8 cellular contexts compared by ENCODE assay signal in the genomic region with DNA sequence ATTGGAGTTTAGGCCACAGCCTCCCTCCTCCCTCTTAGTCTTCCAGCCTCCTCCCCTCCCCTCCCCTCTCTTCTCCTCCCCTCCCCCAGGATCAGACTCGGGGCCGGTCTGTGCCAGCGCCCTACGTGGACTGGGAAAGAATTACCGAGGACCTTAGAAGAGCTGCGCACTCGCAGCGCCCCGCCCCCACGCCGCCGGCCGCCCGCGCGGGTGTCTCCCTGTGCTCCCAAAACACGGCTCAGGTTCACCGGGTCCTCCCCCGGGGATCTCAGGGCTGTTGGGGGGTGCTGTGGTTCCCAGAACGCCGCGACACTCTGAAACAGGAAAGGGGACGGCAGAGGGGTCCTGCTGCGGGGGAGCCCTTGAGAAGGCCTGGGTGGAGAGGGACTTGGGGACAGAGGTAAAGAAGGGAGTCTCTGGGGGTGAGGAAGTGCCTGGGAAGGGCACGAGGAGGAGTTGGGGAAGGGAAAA.
A peak's percentile ranks its signal among the peaks of the same experiment; 100 is the strongest.
DNase-seq lines count a peak whose midpoint lies in the region; ATAC-seq and TF ChIP-seq lines count a peak whose summit lies in the region.

No MANE protein-coding gene starts in this region.

- peak; percentile 89 for DNase-seq in DMS53 (lab: John Stamatoyannopoulos, UW)
- peak; percentile 88 for DNase-seq in NB4 (ENCODE audit: low read depth)
- DNase-seq in T follicular helper cell (ENCODE audit: low read depth): peak; percentile 31
- DNase-seq in astrocyte of the hippocampus (ENCODE audit: low read depth, low spot score): peak; percentile 81
- peak; percentile 82 to 93 (median 90) for DNase-seq in right cardiac atrium
- DNase-seq in posterior cingulate gyrus: peak; percentile 57 to 96 (median 69)

- no peak for TF ChIP-seq CTCF in NB4 (IDR thresholded peaks at IDR 0.05; ENCODE audit: low read depth, low read length)

- no peak overlapping the region for H3K27ac ChIP-seq in right cardiac atrium (ENCODE audit: low read length)

- TF ChIP-seq POLR2A in NB4 (IDR thresholded peaks at IDR 0.05; ENCODE audit: extremely low read depth, insufficient read length): no peak

- ATAC-seq in right cardiac atrium: peak; percentile 93 to 94
- ATAC-seq in HG03457 (IDR thresholded peaks at IDR 0.05; ENCODE audit: unreplicated experiment): no peak
- no peak for ATAC-seq in GM18907 (IDR thresholded peaks at IDR 0.05; ENCODE audit: unreplicated experiment)

- WGBS in right cardiac atrium: 4% methylated on average over 25 of the region's 25 CpGs

- peaks cover 5% of the 10 kb centered on the region for H3K4me1 ChIP-seq in right cardiac atrium (ENCODE audit: control insufficient read depth, insufficient read depth, low read length)

- no peaks in the 10 kb centered on the region for H3K27me3 ChIP-seq in right cardiac atrium (ENCODE audit: control insufficient read depth, insufficient read depth)

- H3K4me3 ChIP-seq in NB4 (ENCODE audit: low read depth, low read length): peak overlapping the region; percentile 32
- H3K4me3 ChIP-seq in right cardiac atrium (ENCODE audit: low read length): no peak overlapping the region

- intact Hi-C loops in right cardiac atrium (cut with DNase I): loop anchor here (2.0 to 10.0 kb wide), 3 partner anchors 120 to 122 kb away; a partner anchor contains a TSS
- intact Hi-C loops in posterior cingulate gyrus (cut with DNase I): loop anchor here (1.0 kb wide), 1 partner anchor 121 kb away; no protein-coding TSS in a partner anchor

- no peaks in the 10 kb centered on the region for H3K9me3 ChIP-seq in right cardiac atrium (ENCODE audit: control insufficient read depth, low read length)

Comparison
In these comparisons a context has a peak if more than half of its experiments do, and no peak if none do; other contexts are left out.
1. DNase-seq: peak in every context shown above with its lines; median percentile 90 in right cardiac atrium; 89 in DMS53; 88 in NB4; 81 in astrocyte of the hippocampus; 69 in posterior cingulate gyrus; 31 in T follicular helper cell.
2. ATAC-seq: peak in right cardiac atrium (2 of 2); none in HG03457 (single experiment) and GM18907 (single experiment).